ENCODE assay signal across 19 cellular contexts in the genomic region with DNA sequence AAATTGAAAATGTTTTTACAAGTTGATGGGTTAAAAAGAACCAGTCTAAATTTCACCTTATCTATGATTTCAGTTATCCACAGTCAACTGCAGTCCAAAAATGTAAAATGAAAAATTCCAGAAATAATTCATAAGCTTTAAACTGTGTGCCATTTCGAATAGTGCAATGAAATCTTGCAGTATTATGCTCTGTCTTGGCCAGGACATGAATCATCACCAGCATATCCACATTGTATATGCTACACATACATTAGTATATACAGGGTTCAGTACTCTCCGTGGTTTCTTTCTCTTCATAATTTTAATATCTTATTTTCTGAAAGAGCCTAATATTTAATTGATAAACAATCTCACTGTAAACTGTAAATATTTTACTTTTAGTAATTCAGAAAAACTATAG. TPM values are rescaled to one million over a fixed set of nuclear protein-coding genes. Genes with fewer than 3 reads are reported as not detected.
A peak's percentile ranks its signal among the peaks of the same experiment; 100 is the strongest.
DNase-seq lines count a peak whose midpoint lies in the region; ATAC-seq and TF ChIP-seq lines count a peak whose summit lies in the region.
"Had no signal": no experiment of that assay in that cellular context is flagged by ENCODE, and none has a peak within 500 bp of the region (broad histone marks: within the 10 kb centered on the region; RNA-seq: fewer than 3 reads in every experiment).

No MANE protein-coding gene starts in this region.

- peak; percentile 43 for DNase-seq in HT-29 (ENCODE audit: low spot score)
- DNase-seq in epithelial cell of prostate (ENCODE audit: low read depth, low spot score): no peak
- DNase-seq in retinal pigment epithelial cell (ENCODE audit: low read depth): peak; percentile 22
- DNase-seq in lower leg skin (ENCODE audit: low spot score in 2 of 2): no peak
- no peak for DNase-seq in GM10266 (ENCODE audit: extremely low spot score)
- DNase-seq: activated B cell treated with CpG ODN at 0.5 μM for 24 hours; activated CD4-positive, alpha-beta memory T cell treated with anti-CD3 and anti-CD28 coated beads, Interleukin-2, amount 10 ng/mL, durations not matched to agents 7 days and 5 days; activated gamma-delta T cell treated with Interleukin-2 at 50 U/mL for 16 hours; amygdala; CD8-positive, alpha-beta memory T cell; effector CD8-positive, alpha-beta T cell; NCI-H2081 treated with DMSO at 0.1 percent for 48 hours; NCI-H524 treated with DMSO at 0.1 percent for 48 hours; stimulated activated naive CD4-positive, alpha-beta T cell; T-helper 2 cell; thyroid gland had no signal

- H3K27ac ChIP-seq in VCaP (peak overlapping the region; percentile 18; the same call in 1 of the 2 replicates), epithelial cell of prostate (peak overlapping the region; percentile 8)
- H3K27ac ChIP-seq: skin epidermis, thyroid gland had no signal

- 85 to 87% methylated on average over 2 of the region's 2 CpGs for WGBS in lower leg skin, 2 donors

- intact Hi-C loops in lower leg skin (cut with DNase I; ENCODE audit: low total_unique reads): no loop called here

- H3K4me3 ChIP-seq in retinal pigment epithelial cell (ENCODE audit: low read length) (no peak overlapping the region), lower leg skin (ENCODE audit: low read depth, poor library complexity, severe bottlenecking) (no peak overlapping the region)
- H3K4me3 ChIP-seq: skin epidermis, thyroid gland had no signal

- TF ChIP-seq CTCF in VCaP (conservative IDR thresholded peaks at IDR 0.05) (no peak), retinal pigment epithelial cell (conservative IDR thresholded peaks at IDR 0.05; ENCODE audit: low read depth, low read length) (no peak), lower leg skin (IDR thresholded peaks at IDR 0.05) (no peak), GM10266 (IDR thresholded peaks at IDR 0.05; ENCODE audit: control insufficient read depth, insufficient read depth, low read depth, missing control alignments) (no peak)

- no peak for TF ChIP-seq POLR2A in lower leg skin (IDR thresholded peaks at IDR 0.05)

- ATAC-seq in HG03280 (IDR thresholded peaks at IDR 0.05; ENCODE audit: unreplicated experiment): no peak

RNA-seq across cellular contexts. Expression of a gene that starts 45.9 kb away (rescaled TPM):
- 44.2 and 48.2 TPM in 2 replicates for total RNA-seq in HT-29 (2014; rRNA removed; shearing (Covaris generic))
- total RNA-seq in lower leg skin: 10 to 100 TPM; 49.1 to 54.9 (median 49.3) TPM

Comparison
In these comparisons a context has a peak if more than half of its experiments do, and no peak if none do; other contexts are left out.
1. DNase-seq: peak in HT-29 (single experiment) and retinal pigment epithelial cell (single experiment); none in epithelial cell of prostate (single experiment), lower leg skin (0 of 2) and GM10266 (single experiment).